In genomic region chr6:119962505-119962904, GRCh38 we compare ENCODE assay signal across 19 cellular contexts.
DNase-seq lines count a peak whose midpoint lies in the region; ATAC-seq, FAIRE-seq and TF ChIP-seq lines count a peak whose summit lies in the region.
"Had no signal": no experiment of that assay in that cellular context is flagged by ENCODE, and none has a peak within 500 bp of the region (broad histone marks: within the 10 kb centered on the region; RNA-seq: fewer than 3 reads in every experiment).

No MANE protein-coding gene starts in this region.

- no peaks in the 10 kb centered on the region for H4K20me1 ChIP-seq in IMR-90 (ENCODE audit: insufficient read depth, low read length)
- no peaks in the 10 kb centered on the region for H4K20me1 ChIP-seq in H1 (replicated peaks in 1 of 2; ENCODE audit: control insufficient read depth in 1 of 2, insufficient read depth in 2 of 2, low read length in 2 of 2)

- no peak overlapping the region for H2AFZ ChIP-seq in IMR-90 (replicated peaks; ENCODE audit: low read length, poor library complexity)
- no peak overlapping the region for H2AFZ ChIP-seq in H1 (ENCODE audit: low read length)
- H2AFZ ChIP-seq: GM23248 had no signal

- H3K27me3 ChIP-seq in IMR-90 (ENCODE audit: control insufficient read depth, insufficient read depth, low read length) (no peaks in the 10 kb centered on the region), H1 (replicated peaks in 1 of 4; ENCODE audit: control insufficient read depth in 3 of 4, extremely low read depth in 1 of 4, insufficient read depth in 3 of 4, low read length in 3 of 4) (no peaks in the 10 kb centered on the region)
- H3K27me3 ChIP-seq in effector memory CD4-positive, alpha-beta T cell (replicated peaks; ENCODE audit: control insufficient read depth, insufficient read depth, low read length, poor library complexity, severe bottlenecking) = no peaks in the 10 kb centered on the region

- no peak overlapping the region for H3K9ac ChIP-seq in IMR-90 (ENCODE audit: low read depth, low read length)
- no peak overlapping the region for H3K9ac ChIP-seq in SK-N-MC (ENCODE audit: insufficient read length)
- H3K9ac ChIP-seq in H1 (replicated peaks in 1 of 4; ENCODE audit: extremely low read depth in 1 of 4, low read depth in 3 of 4, low read length in 3 of 4) = no peak overlapping the region
- H3K9ac ChIP-seq: GM23248 had no signal

- no peak overlapping the region for H2AK9ac ChIP-seq in IMR-90 (replicated peaks; ENCODE audit: low read depth, low read length, poor library complexity)

- H4K8ac ChIP-seq in IMR-90 (ENCODE audit: low read depth in 2 of 2, low read length in 2 of 2) = no peak overlapping the region
- no peak overlapping the region for H4K8ac ChIP-seq in H1 (ENCODE audit: extremely low read depth, insufficient read depth, low read length)

- intact Hi-C loops in IMR-90 (cut with micrococcal nuclease) = no loop called here

- no peaks in the 10 kb centered on the region for H3K9me1 ChIP-seq in IMR-90 (ENCODE audit: insufficient read depth, low read length)

- no peak for TF ChIP-seq EP300 in H1 (IDR thresholded peaks at IDR 0.05; ENCODE audit: borderline replicate concordance in 1 of 2, low read depth in 2 of 2, low read length in 2 of 2)

- H3K27ac ChIP-seq in C4-2B (peak overlapping the region; percentile 31; the same call in 1 of the 2 replicates), IMR-90 (ENCODE audit: insufficient read depth, low read length) (no peak overlapping the region), SK-N-MC (no peak overlapping the region), H1 (ENCODE audit: low read depth, low read length) (no peak overlapping the region)
- no peak overlapping the region for H3K27ac ChIP-seq in effector memory CD4-positive, alpha-beta T cell (ENCODE audit: insufficient read depth, low read length, poor library complexity, severe bottlenecking)
- H3K27ac ChIP-seq: GM23248 had no signal

- dilution Hi-C loops in IMR-90 (cut with HindIII; ENCODE audit: low sequenced_read_pairs, unreplicated experiment) = no loop called here

- no peak overlapping the region for H2BK20ac ChIP-seq in IMR-90 (ENCODE audit: low read depth, low read length)
- no peak overlapping the region for H2BK20ac ChIP-seq in H1 (ENCODE audit: low read length)

- FAIRE-seq in H1 (lab: Jason Lieb, UNC) = no peak
- FAIRE-seq: D721Med, GM12878, GM19239 had no signal

- in situ Hi-C loops in IMR-90 (cut with MboI; ENCODE audit: low sequenced_read_pairs) = no loop called here

- no peak overlapping the region for H2BK5ac ChIP-seq in IMR-90 (ENCODE audit: low read depth, low read length, poor library complexity, severe bottlenecking)
- no peak overlapping the region for H2BK5ac ChIP-seq in H1 (ENCODE audit: low read depth, low read length)

- H2BK120ac ChIP-seq in IMR-90 (ENCODE audit: low read depth, low read length) = no peak overlapping the region
- H2BK120ac ChIP-seq in H1 (replicated peaks; ENCODE audit: low read depth, low read length) = no peak overlapping the region

- H4K5ac ChIP-seq in IMR-90 (ENCODE audit: low read depth, low read length) (no peak overlapping the region), H1 (ENCODE audit: insufficient read length, low read depth, low read length) (no peak overlapping the region)

- H3K23ac ChIP-seq in IMR-90 (ENCODE audit: low read depth, low read length) = no peak overlapping the region
- no peak overlapping the region for H3K23ac ChIP-seq in H1 (ENCODE audit: insufficient read length)

- no peak overlapping the region for H2BK12ac ChIP-seq in H1 (ENCODE audit: low read depth, low read length)

- H3K4ac ChIP-seq in IMR-90 (ENCODE audit: low read depth, low read length) = no peak overlapping the region
- H3K4ac ChIP-seq in H1 (replicated peaks; ENCODE audit: insufficient read length, low read depth, low read length) = no peak overlapping the region

- H4K91ac ChIP-seq in IMR-90 (ENCODE audit: insufficient read depth, low read depth, low read length) (no peak overlapping the region), H1 (replicated peaks; ENCODE audit: insufficient read length, low read length) (no peak overlapping the region)

- H3K14ac ChIP-seq in IMR-90 (replicated peaks; ENCODE audit: low read depth, low read length) (no peak overlapping the region), H1 (ENCODE audit: insufficient read length) (no peak overlapping the region)

- TF ChIP-seq RAD21 in IMR-90 (IDR thresholded peaks at IDR 0.05; ENCODE audit: low read length) (no peak), H1 (IDR thresholded peaks at IDR 0.05 in 1 of 2, conservative IDR thresholded peaks at IDR 0.05 in 1 of 2; ENCODE audit: low read depth in 2 of 2, low read length in 2 of 2) (no peak)

- H3K4me3 ChIP-seq in IMR-90 (ENCODE audit: insufficient read depth, low read depth, low read length) (no peak overlapping the region), SK-N-MC (no peak overlapping the region), H1 (ENCODE audit: extremely low read depth in 1 of 4, insufficient read depth in 2 of 4, low read depth in 3 of 4, low read length in 4 of 4) (no peak overlapping the region)
- H3K4me3 ChIP-seq in effector memory CD4-positive, alpha-beta T cell (ENCODE audit: insufficient read depth, low read depth, low read length, poor library complexity, severe bottlenecking) = no peak overlapping the region
- H3K4me3 ChIP-seq: GM12878, GM23248 had no signal

- H3K18ac ChIP-seq in IMR-90 (ENCODE audit: low read depth, low read length) (no peak overlapping the region), H1 (ENCODE audit: extremely low read depth, low read length) (no peak overlapping the region)

- TF ChIP-seq CTCF in C4-2B (conservative IDR thresholded peaks at IDR 0.05) = no peak
- no peak for TF ChIP-seq CTCF in IMR-90 (conservative IDR thresholded peaks at IDR 0.05; ENCODE audit: low read depth, low read length)
- no peak for TF ChIP-seq CTCF in H1 (IDR thresholded peaks at IDR 0.05; ENCODE audit: control extremely low read depth in 1 of 3, insufficient read depth in 1 of 3, low read depth in 1 of 3, low read length in 3 of 3)

- TF ChIP-seq POLR2A in IMR-90 (IDR thresholded peaks at IDR 0.05; ENCODE audit: low read depth, low read length) (no peak), H1 (IDR thresholded peaks at IDR 0.05; ENCODE audit: control extremely low read depth in 1 of 2, low read depth in 2 of 2, low read length in 2 of 2) (no peak)

- no peaks in the 10 kb centered on the region for H3K23me2 ChIP-seq in H1 (ENCODE audit: low read depth, low read length)

- BruUV-seq in IMR-90 (replicated peaks; lab: Mats Ljungman, UMichigan) = no TSS peak

- POLR2A ChIA-PET in IMR-90 (lab: Charles Lee; ENCODE audit: unreplicated experiment) (no interaction called here), H1 (lab: Charles Lee; ENCODE audit: partially characterized antibody) (interaction anchor here (0.6 kb wide), 1 partner anchor 296 kb away, joined by 3 read pairs; no protein-coding TSS in a partner anchor)

- H3K79me1 ChIP-seq in IMR-90 (ENCODE audit: low read depth in 1 of 2, low read length in 2 of 2) (no peaks in the 10 kb centered on the region), H1 (ENCODE audit: low read depth, low read length) (no peaks in the 10 kb centered on the region)

- H3K4me1 ChIP-seq in IMR-90 (ENCODE audit: control insufficient read depth, insufficient read depth, low read length) (no peaks in the 10 kb centered on the region), H1 (replicated peaks in 1 of 4; ENCODE audit: control insufficient read depth in 3 of 4, insufficient read depth in 4 of 4, low read length in 3 of 4) (peaks cover 0 to 4% (median 2%) of the 10 kb centered on the region in 4 experiments; a peak in 3 of 7 replicates)
- no peaks in the 10 kb centered on the region for H3K4me1 ChIP-seq in effector memory CD4-positive, alpha-beta T cell (ENCODE audit: control insufficient read depth, insufficient read depth, low read length, poor library complexity, severe bottlenecking)

- no CpG with 5 or more reads among the region's 2 CpGs for WGBS in IMR-90 (ENCODE audit: extremely low coverage in 2 of 2, insufficient read length in 1 of 2), 2 experiments
- 88% methylated on average over 2 of the region's 2 CpGs; no CpG with 5 or more reads in 1 of the 2 experiments for WGBS in H1 (ENCODE audit: extremely low coverage in 1 of 2, insufficient coverage in 1 of 2, insufficient read length in 1 of 2, insufficient replicate concordance in 2 of 2, low coverage in 1 of 2, low lambda C conversion rate in 2 of 2, missing lambda C conversion rate in 1 of 2), 2 experiments

- peaks cover 3% of the 10 kb centered on the region for H3K9me3 ChIP-seq in IMR-90 (ENCODE audit: control insufficient read depth, insufficient read depth, low read length)
- no peaks in the 10 kb centered on the region for H3K9me3 ChIP-seq in SK-N-MC (ENCODE audit: low read depth, low read length)
- no peaks in the 10 kb centered on the region for H3K9me3 ChIP-seq in H1 (ENCODE audit: insufficient read depth in 2 of 2, low read depth in 1 of 2, low read length in 1 of 2)
- no peaks in the 10 kb centered on the region for H3K9me3 ChIP-seq in effector memory CD4-positive, alpha-beta T cell (ENCODE audit: control insufficient read depth, low read length)

- CTCF ChIA-PET in IMR-90 (lab: Yijun Ruan, JAX) (no interaction called here), H1 (lab: Charles Lee; ENCODE audit: partially characterized antibody) (interaction anchor here (1.3 to 2.0 kb wide), 4 partner anchors 17 to 814 kb away, joined by 3 to 6 read pairs (median 5); no protein-coding TSS in a partner anchor)

- DNase-seq in IMR-90 = no peak
- DNase-seq in SK-N-MC (ENCODE audit: low read depth, low spot score) = peak; percentile 20
- no peak for DNase-seq in H1 (ENCODE audit: low read depth in 1 of 2, low spot score in 2 of 2)
- DNase-seq in COLO829 (ENCODE audit: low spot score) = no peak
- no peak for DNase-seq in effector memory CD4-positive, alpha-beta T cell
- DNase-seq: C1 segment of cervical spinal cord; CD4-positive, CD25-positive, alpha-beta regulatory T cell; CD8-positive, alpha-beta T cell; DMS 273 treated with DMSO at 0.1 percent for 48 hours; DMS79; EL; GDM1; GM23248; H9 had no signal

- no peak overlapping the region for H2BK15ac ChIP-seq in IMR-90 (ENCODE audit: low read depth, low read length)
- H2BK15ac ChIP-seq in H1 (ENCODE audit: low read length) = no peak overlapping the region

- no peak for ATAC-seq in IMR-90 (ENCODE audit: low read depth)
- ATAC-seq: CD8-positive, alpha-beta T cell; GM12878; HCT116 had no signal

- H2AK5ac ChIP-seq in IMR-90 (ENCODE audit: low read depth, low read length) (no peak overlapping the region), H1 (ENCODE audit: low read depth, low read length) (no peak overlapping the region)

- no peaks in the 10 kb centered on the region for H3K79me2 ChIP-seq in H1 (ENCODE audit: control insufficient read depth in 1 of 2, insufficient read depth in 2 of 2, low read length in 2 of 2)

- H3K4me2 ChIP-seq in IMR-90 (ENCODE audit: low read depth, low read length) = no peak overlapping the region
- no peak overlapping the region for H3K4me2 ChIP-seq in H1 (ENCODE audit: insufficient read depth in 1 of 2, low read depth in 2 of 2, low read length in 2 of 2)

- H3K56ac ChIP-seq in IMR-90 (ENCODE audit: extremely low read depth, insufficient read depth, low read length) (no peak overlapping the region), H1 (replicated peaks; ENCODE audit: insufficient read length, low read depth, low read length) (no peak overlapping the region)

- H3K36me3 ChIP-seq in IMR-90 (ENCODE audit: control insufficient read depth, insufficient read depth, low read length) = no peaks in the 10 kb centered on the region
- no peaks in the 10 kb centered on the region for H3K36me3 ChIP-seq in SK-N-MC (ENCODE audit: insufficient read depth, low read length)
- no peaks in the 10 kb centered on the region for H3K36me3 ChIP-seq in H1 (ENCODE audit: control insufficient read depth in 2 of 4, insufficient read depth in 4 of 4, low read length in 3 of 4)
- H3K36me3 ChIP-seq in effector memory CD4-positive, alpha-beta T cell (ENCODE audit: control insufficient read depth, insufficient read depth, low read length) = no peaks in the 10 kb centered on the region
